ENCODE assay signal across 8 cellular contexts in the genomic region with DNA sequence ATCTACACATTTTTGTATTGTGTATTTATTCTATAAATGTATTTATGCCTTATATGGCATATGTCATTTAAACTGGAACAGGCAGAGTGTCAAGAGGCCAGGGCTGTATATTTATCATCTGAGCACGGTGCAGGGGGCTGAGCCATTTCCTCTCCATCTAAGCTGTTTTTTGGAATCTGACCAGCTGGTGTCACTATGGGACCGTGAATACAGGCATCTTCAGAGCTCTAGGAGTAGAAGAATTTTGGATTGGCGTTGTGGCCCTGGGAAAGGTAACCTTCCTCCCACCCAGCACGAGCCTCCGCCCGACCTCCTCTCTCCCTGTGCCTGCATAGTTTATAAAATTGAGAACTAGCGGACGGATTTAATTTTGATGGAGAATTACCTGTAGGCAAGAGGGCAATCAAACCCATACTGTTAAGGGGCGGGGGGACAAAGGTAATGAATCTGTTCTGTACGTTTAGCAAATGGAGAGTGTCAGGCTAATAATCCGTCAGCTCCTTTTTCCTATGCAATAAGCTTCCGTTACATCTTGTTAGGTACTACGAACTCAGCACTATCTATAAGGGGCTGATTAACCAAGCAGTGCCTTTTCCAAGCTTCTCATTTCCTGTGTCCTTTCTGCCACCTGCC. TPM values are rescaled to one million over a fixed set of nuclear protein-coding genes. Genes with fewer than 3 reads are reported as not detected.
A peak's percentile ranks its signal among the peaks of the same experiment; 100 is the strongest.
DNase-seq lines count a peak whose midpoint lies in the region; ATAC-seq and TF ChIP-seq lines count a peak whose summit lies in the region.

No MANE protein-coding gene starts in this region.

- no peaks in the 10 kb centered on the region for H3K4me1 ChIP-seq in neural progenitor cell

- H3K4me1 Mint-ChIP-seq in activated CD4-positive, alpha-beta memory T cell treated with anti-CD3 and anti-CD28 coated beads, Interleukin-2, amount 10 ng/mL, durations not matched to agents 7 days and 5 days: no peaks in the 10 kb centered on the region
- peaks cover 5% of the 10 kb centered on the region for H3K4me1 Mint-ChIP-seq in neural progenitor cell

- peak overlapping the region; percentile 70 for H2AFZ ChIP-seq in neural progenitor cell (replicated peaks)

- DNase-seq in AG08396 (ENCODE audit: low spot score): peak; percentile 60
- DNase-seq in GM13977 (ENCODE audit: low spot score): peak; percentile 35
- DNase-seq in NCI-H345 treated with DMSO at 0.1 percent for 48 hours (lab: John Stamatoyannopoulos, UW; ENCODE audit: unreplicated experiment): peak; percentile 0
- peak; percentile 24 for DNase-seq in activated CD4-positive, alpha-beta memory T cell treated with anti-CD3 and anti-CD28 coated beads, Interleukin-2, amount 10 ng/mL, durations not matched to agents 7 days and 5 days
- peak; percentile 56 for DNase-seq in fibroblast of gingiva (ENCODE audit: low read depth)
- DNase-seq in neural progenitor cell (ENCODE audit: low spot score): peak; percentile 81

- no peaks in the 10 kb centered on the region for H3K36me3 Mint-ChIP-seq in activated CD4-positive, alpha-beta memory T cell treated with anti-CD3 and anti-CD28 coated beads, Interleukin-2, amount 10 ng/mL, durations not matched to agents 7 days and 5 days (ENCODE audit: low read depth)
- no peaks in the 10 kb centered on the region for H3K36me3 Mint-ChIP-seq in neural progenitor cell

- H3K9ac ChIP-seq in neural progenitor cell: no peak overlapping the region

- H3K27me3 ChIP-seq in neural progenitor cell: no peaks in the 10 kb centered on the region

- H3K4me3 ChIP-seq in neural progenitor cell: no peak overlapping the region

- POLR2A ChIA-PET in activated CD4-positive, alpha-beta memory T cell treated with anti-CD3 and anti-CD28 coated beads, Interleukin-2, amount 10 ng/mL, durations not matched to agents 7 days and 5 days (lab: Charles Lee): no interaction called here

- H3K36me3 ChIP-seq in neural progenitor cell: no peaks in the 10 kb centered on the region

- H3K79me2 ChIP-seq in neural progenitor cell (ENCODE audit: low read depth): no peaks in the 10 kb centered on the region

- no peak overlapping the region for H3K4me2 ChIP-seq in neural progenitor cell

- in situ Hi-C loops in GM13977 (cut with MboI; ENCODE audit: low pct_unique_long_range_greater_than_20kb, low sequenced_read_pairs, unreplicated experiment): no loop called here

- no peaks in the 10 kb centered on the region for H3K9me3 ChIP-seq in neural progenitor cell (ENCODE audit: low read depth)

- H3K27ac Mint-ChIP-seq in activated CD4-positive, alpha-beta memory T cell treated with anti-CD3 and anti-CD28 coated beads, Interleukin-2, amount 10 ng/mL, durations not matched to agents 7 days and 5 days: no peak overlapping the region
- no peak overlapping the region for H3K27ac Mint-ChIP-seq in neural progenitor cell

- no peak overlapping the region for H3K27ac ChIP-seq in neural progenitor cell

- CTCF ChIA-PET in activated CD4-positive, alpha-beta memory T cell treated with anti-CD3 and anti-CD28 coated beads, Interleukin-2, amount 10 ng/mL, durations not matched to agents 7 days and 5 days (lab: Charles Lee): interaction anchor here (0.8 to 5.7 kb wide), 3 partner anchors 17 to 409 kb away, joined by 3 to 82 read pairs (median 3); no protein-coding TSS in a partner anchor

- TF ChIP-seq CTCF in GM13977 (IDR thresholded peaks at IDR 0.05; ENCODE audit: extremely low read depth, insufficient read depth, missing control alignments) (peak; percentile 58), neural progenitor cell (IDR thresholded peaks at IDR 0.05) (peak; percentile 83)

- peaks cover 14% of the 10 kb centered on the region for H3K27me3 Mint-ChIP-seq in activated CD4-positive, alpha-beta memory T cell treated with anti-CD3 and anti-CD28 coated beads, Interleukin-2, amount 10 ng/mL, durations not matched to agents 7 days and 5 days
- no peaks in the 10 kb centered on the region for H3K27me3 Mint-ChIP-seq in neural progenitor cell (ENCODE audit: insufficient read depth, low read depth)

- H4K20me1 ChIP-seq in neural progenitor cell (ENCODE audit: low read depth): no peaks in the 10 kb centered on the region

- ATAC-seq in HG03280 (IDR thresholded peaks at IDR 0.05; ENCODE audit: unreplicated experiment): peak; percentile 76
- ATAC-seq in GM18870 (IDR thresholded peaks at IDR 0.05; ENCODE audit: unreplicated experiment): no peak

- no peaks in the 10 kb centered on the region for H3K9me3 Mint-ChIP-seq in activated CD4-positive, alpha-beta memory T cell treated with anti-CD3 and anti-CD28 coated beads, Interleukin-2, amount 10 ng/mL, durations not matched to agents 7 days and 5 days
- H3K9me3 Mint-ChIP-seq in neural progenitor cell: peaks cover 2% of the 10 kb centered on the region

- H3K4me3 Mint-ChIP-seq in activated CD4-positive, alpha-beta memory T cell treated with anti-CD3 and anti-CD28 coated beads, Interleukin-2, amount 10 ng/mL, durations not matched to agents 7 days and 5 days: no peak overlapping the region
- no peak overlapping the region for H3K4me3 Mint-ChIP-seq in neural progenitor cell

- peaks cover 2% of the 10 kb centered on the region for H3F3A ChIP-seq in neural progenitor cell (ENCODE audit: low read depth)

RNA-seq across cellular contexts. Expression of gene EEF1E1, which starts 29.0 kb away (rescaled TPM):
- total RNA-seq in activated CD4-positive, alpha-beta memory T cell treated with anti-CD3 and anti-CD28 coated beads, Interleukin-2, amount 10 ng/mL, durations not matched to agents 7 days and 5 days: 10 to 100 TPM; 29.8 to 30.0 TPM
- total RNA-seq in neural progenitor cell (ENCODE audit: low replicate concordance): 85.6 and 119 TPM in 2 replicates

Comparison
In these comparisons a context has a peak if more than half of its experiments do, and no peak if none do; other contexts are left out.
1. DNase-seq: peak in every context shown above with its lines; median percentile 81 in neural progenitor cell; 60 in AG08396; 56 in fibroblast of gingiva; 35 in GM13977; 24 in activated CD4-positive, alpha-beta memory T cell treated with anti-CD3 and anti-CD28 coated beads, Interleukin-2, amount 10 ng/mL, durations not matched to agents 7 days and 5 days; 0 in NCI-H345 treated with DMSO at 0.1 percent for 48 hours.